In genomic region chr1:21295059-21295401, GRCh38 we compare ENCODE assay signal across 8 cellular contexts. TPM values are rescaled to one million over a fixed set of nuclear protein-coding genes. Genes with fewer than 3 reads are reported as not detected.
DNase-seq lines count a peak whose midpoint lies in the region; ATAC-seq, FAIRE-seq and TF ChIP-seq lines count a peak whose summit lies in the region.

No MANE protein-coding gene starts in this region.

- H3K4me1 ChIP-seq in GM23248 (ENCODE audit: insufficient read depth) (peaks cover 17% of the 10 kb centered on the region), SJSA1 (replicated peaks) (peaks cover 23% of the 10 kb centered on the region)

- H3K27ac ChIP-seq in GM23248 (peak overlapping the region; percentile 69), SJSA1 (peak overlapping the region; percentile 23; the same call in 1 of the 2 replicates)

- peaks cover 40% of the 10 kb centered on the region for H3F3A ChIP-seq in GM23248 (ENCODE audit: insufficient read depth)

- peaks cover 64% of the 10 kb centered on the region for H3K79me2 ChIP-seq in GM23248 (ENCODE audit: insufficient read depth)

- H3K27me3 ChIP-seq in GM23248 (replicated peaks; ENCODE audit: insufficient read depth) (no peaks in the 10 kb centered on the region), SJSA1 (replicated peaks) (no peaks in the 10 kb centered on the region), bronchial epithelial cell (ENCODE audit: control insufficient read depth, insufficient read depth, low read length) (no peaks in the 10 kb centered on the region)

- peak overlapping the region; percentile 26 for H3K4me2 ChIP-seq in GM23248 (ENCODE audit: unreplicated experiment)

- in situ Hi-C loops in GM23248 (cut with MboI) = no loop called here
- in situ Hi-C loops in G401 (cut with HindIII; ENCODE audit: low sequenced_read_pairs) = no loop called here

- 33 to 44% methylated on average over 1 of the region's 1 CpG for WGBS in GM23248 (ENCODE audit: low coverage in 1 of 2, low lambda C conversion rate in 2 of 2, missing lambda C conversion rate in 2 of 2), 2 experiments

- peak; percentile 57 for DNase-seq in GM23248
- peak in 1 of 2 experiments; percentile 35 for DNase-seq in SJSA1 (ENCODE audit: low read depth in 1 of 2, low spot score in 2 of 2)
- peak; percentile 55 for DNase-seq in bronchial epithelial cell (ENCODE audit: low read depth)
- peak; percentile 56 to 57 for DNase-seq in stimulated activated CD4-positive, alpha-beta T cell treated with anti-CD3 and anti-CD28 coated beads, Interleukin-2, amount 100 ng/mL, for 24 hours
- DNase-seq in foreskin melanocyte = no peak
- no peak for DNase-seq in G401 (ENCODE audit: low spot score)
- no peak for DNase-seq in anterior cingulate cortex (lab: John Stamatoyannopoulos, UW)

- H3K36me3 ChIP-seq in GM23248 (ENCODE audit: low read depth) (no peaks in the 10 kb centered on the region), SJSA1 (no peaks in the 10 kb centered on the region), bronchial epithelial cell (ENCODE audit: control insufficient read depth, insufficient read depth, low read length) (no peaks in the 10 kb centered on the region)

- H3K9me2 ChIP-seq in GM23248 (ENCODE audit: insufficient read depth) = no peaks in the 10 kb centered on the region

- ATAC-seq in GM19395 (IDR thresholded peaks at IDR 0.05; ENCODE audit: unreplicated experiment) = no peak

- no peak for FAIRE-seq in bronchial epithelial cell (lab: Jason Lieb, UNC)

- H3K9me3 ChIP-seq in GM23248 (ENCODE audit: low read depth) (no peaks in the 10 kb centered on the region), SJSA1 (replicated peaks) (no peaks in the 10 kb centered on the region)

- H3K4me3 ChIP-seq in GM23248 (no peak overlapping the region), SJSA1 (no peak overlapping the region), bronchial epithelial cell (ENCODE audit: low read depth, low read length) (no peak overlapping the region)

- H2AFZ ChIP-seq in GM23248 = no peak overlapping the region

- H4K20me1 ChIP-seq in GM23248 (ENCODE audit: insufficient read depth) = no peaks in the 10 kb centered on the region

- peak overlapping the region; percentile 33 for H3K9ac ChIP-seq in GM23248

- TF ChIP-seq CTCF in bronchial epithelial cell (IDR thresholded peaks at IDR 0.05; ENCODE audit: insufficient read depth, low read length, severe bottlenecking) = no peak

RNA-seq across cellular contexts. Expression of gene ECE1, which starts 4.8 kb away (rescaled TPM):
- 100 and 124 TPM in 2 replicates for total RNA-seq in GM23248 (2014; rRNA removed; shearing (Covaris generic))
- polyA plus RNA-seq in GM23248 (2016; fragmentation: Nextera tagmentation; extraction: Ambion mirVana) = 82.3 and 84.2 TPM in 2 replicates
- total RNA-seq in SJSA1 (2014; rRNA removed; shearing (Covaris generic)) = 67.2 and 82.6 TPM in 2 replicates
- total RNA-seq in bronchial epithelial cell = 44.2 and 61.8 TPM in 2 replicates
- total RNA-seq in G401 (2014; rRNA removed; shearing (Covaris generic)) = 19.3 and 50.4 TPM in 2 replicates

Comparison
In these comparisons a context has a peak if more than half of its experiments do, and no peak if none do; other contexts are left out.
1. DNase-seq: peak in GM23248 (single experiment), bronchial epithelial cell (single experiment) and stimulated activated CD4-positive, alpha-beta T cell treated with anti-CD3 and anti-CD28 coated beads, Interleukin-2, amount 100 ng/mL, for 24 hours (2 of 2); none in foreskin melanocyte (single experiment), G401 (single experiment) and anterior cingulate cortex (0 of 58).